8 cellular contexts compared by ENCODE assay signal in the genomic region with DNA sequence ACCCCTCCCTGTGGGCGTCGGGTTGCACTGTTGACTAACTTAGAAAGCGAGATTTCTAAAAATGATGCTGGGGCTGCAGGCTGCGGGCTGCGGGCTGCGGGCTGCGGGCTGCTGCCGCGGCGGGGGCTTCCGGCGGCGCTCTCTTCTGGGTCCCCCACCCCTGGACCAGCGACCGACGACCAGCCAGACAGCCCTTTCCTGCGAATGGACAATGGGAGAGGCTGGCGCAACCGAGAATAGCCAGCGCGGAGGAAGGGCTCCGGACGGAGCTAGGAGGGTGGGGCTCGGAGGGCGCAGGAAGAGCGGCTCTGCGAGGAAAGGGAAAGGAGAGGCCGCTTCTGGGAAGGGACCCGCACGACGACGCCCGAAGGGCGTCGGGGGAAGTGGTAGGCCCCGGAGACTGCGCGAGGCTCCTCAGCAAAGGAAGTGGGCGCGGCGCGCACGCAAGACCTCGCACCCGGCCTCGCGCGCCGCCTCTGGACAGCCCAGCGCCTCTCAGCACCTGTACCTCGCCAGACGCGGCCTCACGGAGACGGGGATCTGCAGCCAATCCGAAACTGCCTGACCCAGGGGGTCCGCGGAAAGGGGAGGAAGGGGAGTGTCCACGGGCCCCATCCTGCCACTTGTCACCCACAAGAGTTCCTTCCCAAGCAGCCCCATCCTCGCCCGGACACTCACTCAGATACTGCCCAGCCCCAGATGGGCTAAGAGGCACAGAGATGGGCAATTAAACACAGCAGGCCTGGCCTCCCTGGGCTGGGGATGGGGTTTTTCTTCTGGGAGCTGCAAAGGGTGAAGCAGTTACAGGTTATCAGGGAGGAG.
DNase-seq lines count a peak whose midpoint lies in the region; ATAC-seq and TF ChIP-seq lines count a peak whose summit lies in the region.

No MANE protein-coding gene starts in this region.

- H3K27ac Mint-ChIP-seq in activated T-helper 2 cell treated with anti-CD3 and anti-CD28 coated beads, Interferon-gamma antibody, Interleukin-2, Interleukin-4, amounts not matched to agents 10 μg/mL and 5 μg/mL and 100 μg/mL, durations not matched to agents 14 hours and 24 hours and 36 hours = peak overlapping the region; percentile 89

- DNase-seq in GM10266 (ENCODE audit: extremely low spot score) (peak; percentile 74), GM23248 (peak; percentile 69), NCI-H2227 (lab: John Stamatoyannopoulos, UW; ENCODE audit: unreplicated experiment) (peak; percentile 68), cardiac muscle cell (ENCODE audit: low read depth in 1 of 2, low spot score in 1 of 2) (peak; percentile 33 to 64), aorta (peak; percentile 87 to 90), NCI-H2171 treated with DMSO at 0.1 percent for 48 hours (lab: John Stamatoyannopoulos, UW) (no peak)
- peak; percentile 72 for DNase-seq in activated T-helper 2 cell treated with anti-CD3 and anti-CD28 coated beads, Interferon-gamma antibody, Interleukin-2, Interleukin-4, amounts not matched to agents 10 μg/mL and 5 μg/mL and 100 μg/mL, durations not matched to agents 14 hours and 24 hours and 36 hours (ENCODE audit: low spot score)

- peaks cover 7% of the 10 kb centered on the region; the same call in 1 of the 2 replicates for H3F3A ChIP-seq in GM23248 (ENCODE audit: insufficient read depth)

- H3K36me3 ChIP-seq in GM23248 (ENCODE audit: low read depth) (no peaks in the 10 kb centered on the region), cardiac muscle cell (no peaks in the 10 kb centered on the region), rectal smooth muscle tissue (ENCODE audit: control insufficient read depth, insufficient read depth, low read length) (no peaks in the 10 kb centered on the region), aorta (ENCODE audit: control insufficient read depth in 1 of 2, insufficient read depth in 2 of 2, low read length in 1 of 2) (no peaks in the 10 kb centered on the region)

- H3K4me1 Mint-ChIP-seq in activated T-helper 2 cell treated with anti-CD3 and anti-CD28 coated beads, Interferon-gamma antibody, Interleukin-2, Interleukin-4, amounts not matched to agents 10 μg/mL and 5 μg/mL and 100 μg/mL, durations not matched to agents 14 hours and 24 hours and 36 hours (ENCODE audit: low read depth) = peaks cover 51% of the 10 kb centered on the region

- intact Hi-C loops in activated T-helper 2 cell treated with anti-CD3 and anti-CD28 coated beads, Interferon-gamma antibody, Interleukin-2, Interleukin-4, amounts not matched to agents 10 μg/mL and 5 μg/mL and 100 μg/mL, durations not matched to agents 14 hours and 24 hours and 36 hours (cut with micrococcal nuclease) = loop anchor here (1.0 to 5.0 kb wide), 5 partner anchors 17 to 235 kb away; partner anchors contain the start of gene ZNF148
- intact Hi-C loops in aorta (cut with DNase I) = loop anchor here (2.0 to 5.0 kb wide), 2 partner anchors 85 to 95 kb away; no protein-coding TSS in a partner anchor

- ATAC-seq in aorta (ENCODE audit: low FRiP score) = peak; percentile 64

- H3K4me3 Mint-ChIP-seq in activated T-helper 2 cell treated with anti-CD3 and anti-CD28 coated beads, Interferon-gamma antibody, Interleukin-2, Interleukin-4, amounts not matched to agents 10 μg/mL and 5 μg/mL and 100 μg/mL, durations not matched to agents 14 hours and 24 hours and 36 hours (ENCODE audit: low read depth) = peak overlapping the region; percentile 74

- H3K4me1 ChIP-seq in GM23248 (ENCODE audit: insufficient read depth) (peaks cover 56% of the 10 kb centered on the region), cardiac muscle cell (ENCODE audit: low read depth) (peaks cover 19% of the 10 kb centered on the region), rectal smooth muscle tissue (ENCODE audit: control insufficient read depth, insufficient read depth, low read length) (peaks cover 3% of the 10 kb centered on the region), aorta (ENCODE audit: control insufficient read depth in 1 of 2, insufficient read depth in 2 of 2, low read length in 2 of 2) (peaks cover 3 to 4% of the 10 kb centered on the region in 2 donors)

- 8 to 10% methylated on average over 57 to 61 of the region's 61 CpGs for WGBS in GM23248 (ENCODE audit: low coverage in 1 of 2, low lambda C conversion rate in 2 of 2, missing lambda C conversion rate in 2 of 2), 2 experiments
- WGBS in aorta, 2 donors = 4 to 7% methylated on average over 59 to 61 of the region's 61 CpGs

- H3K79me2 ChIP-seq in GM23248 (ENCODE audit: insufficient read depth) = no peaks in the 10 kb centered on the region

- H3K27ac ChIP-seq in GM23248 = no peak overlapping the region
- no peak overlapping the region for H3K27ac ChIP-seq in cardiac muscle cell
- peak overlapping the region; percentile 22 for H3K27ac ChIP-seq in rectal smooth muscle tissue (ENCODE audit: low read depth, low read length)
- H3K27ac ChIP-seq in aorta (ENCODE audit: low read depth in 1 of 2, low read length in 2 of 2) = no peak overlapping the region

- H3K4me2 ChIP-seq in GM23248 (ENCODE audit: unreplicated experiment) = peak overlapping the region; percentile 62

- no peaks in the 10 kb centered on the region for H3K36me3 Mint-ChIP-seq in activated T-helper 2 cell treated with anti-CD3 and anti-CD28 coated beads, Interferon-gamma antibody, Interleukin-2, Interleukin-4, amounts not matched to agents 10 μg/mL and 5 μg/mL and 100 μg/mL, durations not matched to agents 14 hours and 24 hours and 36 hours (ENCODE audit: low read depth)

- no peaks in the 10 kb centered on the region for H3K27me3 ChIP-seq in GM23248 (replicated peaks; ENCODE audit: insufficient read depth)
- no peaks in the 10 kb centered on the region for H3K27me3 ChIP-seq in cardiac muscle cell
- no peaks in the 10 kb centered on the region for H3K27me3 ChIP-seq in rectal smooth muscle tissue (ENCODE audit: control insufficient read depth, insufficient read depth, low read length)
- H3K27me3 ChIP-seq in aorta (ENCODE audit: control insufficient read depth in 1 of 2, insufficient read depth in 2 of 2, low read length in 1 of 2) = no peaks in the 10 kb centered on the region

- peak overlapping the region; percentile 88 for H2AFZ ChIP-seq in GM23248

- H3K9ac ChIP-seq in GM23248 (peak overlapping the region; percentile 63), rectal smooth muscle tissue (ENCODE audit: low read length) (peak overlapping the region; percentile 10)

- TF ChIP-seq CTCF in GM10266 (IDR thresholded peaks at IDR 0.05; ENCODE audit: control insufficient read depth, insufficient read depth, low read depth, missing control alignments) (peak; percentile 72), cardiac muscle cell (IDR thresholded peaks at IDR 0.05; ENCODE audit: low read depth, low read length) (peak; percentile 35)

- H4K20me1 ChIP-seq in GM23248 (ENCODE audit: insufficient read depth) = no peaks in the 10 kb centered on the region

- H3K9me2 ChIP-seq in GM23248 (ENCODE audit: insufficient read depth) = no peaks in the 10 kb centered on the region

- H3K27me3 Mint-ChIP-seq in activated T-helper 2 cell treated with anti-CD3 and anti-CD28 coated beads, Interferon-gamma antibody, Interleukin-2, Interleukin-4, amounts not matched to agents 10 μg/mL and 5 μg/mL and 100 μg/mL, durations not matched to agents 14 hours and 24 hours and 36 hours (ENCODE audit: low read depth) = peaks cover 55% of the 10 kb centered on the region

- H3K4me3 ChIP-seq in GM23248 (peak overlapping the region; percentile 47), cardiac muscle cell (peak overlapping the region; percentile 5), rectal smooth muscle tissue (ENCODE audit: low read length) (peak overlapping the region; percentile 49), aorta (ENCODE audit: low read length in 2 of 2) (peak overlapping the region; percentile 2 to 18)

- in situ Hi-C loops in GM23248 (cut with MboI) = no loop called here

- H3K9me3 ChIP-seq in GM23248 (ENCODE audit: low read depth) = no peaks in the 10 kb centered on the region
- no peaks in the 10 kb centered on the region for H3K9me3 ChIP-seq in cardiac muscle cell (ENCODE audit: low read depth)
- H3K9me3 ChIP-seq in aorta (ENCODE audit: control insufficient read depth, low read length) = no peaks in the 10 kb centered on the region

- H3K9me3 Mint-ChIP-seq in activated T-helper 2 cell treated with anti-CD3 and anti-CD28 coated beads, Interferon-gamma antibody, Interleukin-2, Interleukin-4, amounts not matched to agents 10 μg/mL and 5 μg/mL and 100 μg/mL, durations not matched to agents 14 hours and 24 hours and 36 hours = peaks cover 5% of the 10 kb centered on the region
